In the genomic region with DNA sequence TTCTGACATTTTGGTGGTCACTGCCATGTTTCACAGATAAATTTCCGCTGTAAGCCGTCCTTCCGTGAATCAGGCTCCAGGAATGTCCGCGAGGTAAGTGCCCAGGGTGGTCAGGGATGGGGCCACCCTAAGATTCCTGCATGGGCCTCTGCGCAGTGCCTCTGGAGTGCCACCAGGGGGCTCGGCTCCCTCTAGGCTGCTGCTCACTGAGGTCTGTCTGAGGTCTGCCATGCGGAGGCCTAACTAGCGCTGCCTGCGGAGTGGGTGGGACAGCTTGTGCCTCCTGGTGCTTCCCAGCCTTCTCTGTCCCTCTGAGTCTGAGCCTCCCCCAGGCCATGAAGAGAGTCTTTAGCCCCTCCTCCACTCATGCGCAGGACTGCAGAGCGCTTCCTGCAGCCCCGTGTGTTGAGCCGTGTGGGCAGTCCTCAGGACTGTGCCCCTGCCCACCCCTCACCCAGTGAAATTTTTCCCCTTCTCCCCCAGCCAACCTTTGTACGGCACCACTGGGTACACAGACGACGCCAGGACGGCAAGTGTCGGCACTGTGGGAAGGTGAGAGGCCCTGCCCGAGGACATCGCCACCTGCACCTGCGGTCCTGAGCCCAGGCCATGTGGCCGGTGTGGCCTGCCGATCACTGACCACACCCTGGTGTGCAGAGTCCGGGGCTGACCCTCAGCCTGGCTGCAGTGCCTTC, we compare ENCODE assay signal across 8 cellular contexts. TPM values are rescaled to one million over a fixed set of nuclear protein-coding genes. Genes with fewer than 3 reads are reported as not detected.
DNase-seq lines count a peak whose midpoint lies in the region; ATAC-seq and TF ChIP-seq lines count a peak whose summit lies in the region.

No MANE protein-coding gene starts in this region.

- no peaks in the 10 kb centered on the region for H3K9me3 Mint-ChIP-seq in activated naive CD4-positive, alpha-beta T cell treated with anti-CD3 and anti-CD28 coated beads for 36 hours
- peaks cover 18% of the 10 kb centered on the region for H3K9me3 Mint-ChIP-seq in glutamatergic neuron (ENCODE audit: unreplicated experiment)

- no peak overlapping the region for H3K27ac Mint-ChIP-seq in activated naive CD4-positive, alpha-beta T cell treated with anti-CD3 and anti-CD28 coated beads for 36 hours
- H3K27ac Mint-ChIP-seq in glutamatergic neuron (ENCODE audit: unreplicated experiment), result peak overlapping the region; percentile 52

- CTCF ChIA-PET in activated naive CD4-positive, alpha-beta T cell treated with anti-CD3 and anti-CD28 coated beads for 36 hours (lab: Charles Lee), result interaction anchor here (0.7 to 15.3 kb wide), 7 partner anchors 9 to 147 kb away, joined by 3 to 368 read pairs (median 4); partner anchors contain the start of gene DGKZ

- no peak overlapping the region for H3K27ac ChIP-seq in gastrocnemius medialis

- no peak for TF ChIP-seq POLR2A in gastrocnemius medialis (IDR thresholded peaks at IDR 0.05)

- in situ Hi-C loops in gastrocnemius medialis (cut with MboI; ENCODE audit: low sequenced_read_pairs in 4 of 4), result no loop called here

- intact Hi-C loops in activated naive CD4-positive, alpha-beta T cell treated with anti-CD3 and anti-CD28 coated beads for 36 hours (cut with micrococcal nuclease), result no loop called here
- intact Hi-C loops in gastrocnemius medialis (cut with DNase I; ENCODE audit: low total_unique reads), result loop anchor here (10.0 kb wide), 2 partner anchors 815 to 1055 kb away; partner anchors contain the start of genes PACSIN3 and PSMC3

- ATAC-seq in HG03280 (IDR thresholded peaks at IDR 0.05; ENCODE audit: unreplicated experiment), result peak; percentile 48
- ATAC-seq in gastrocnemius medialis, result no peak

- peaks cover 27 to 32% of the 10 kb centered on the region in 2 donors for H3K4me1 ChIP-seq in gastrocnemius medialis

- peaks cover 14% of the 10 kb centered on the region for H3K4me1 Mint-ChIP-seq in activated naive CD4-positive, alpha-beta T cell treated with anti-CD3 and anti-CD28 coated beads for 36 hours (ENCODE audit: low read depth)
- H3K4me1 Mint-ChIP-seq in glutamatergic neuron (ENCODE audit: low read depth, unreplicated experiment), result peaks cover 29% of the 10 kb centered on the region

- peak; percentile 45 for DNase-seq in SIG-M5 treated with dmso at 0.1 percent for 504 hours (lab: John Stamatoyannopoulos, UW; ENCODE audit: unreplicated experiment)
- DNase-seq in SIG-M5 (lab: John Stamatoyannopoulos, UW), result no peak
- DNase-seq in OCI-M2 (lab: John Stamatoyannopoulos, UW; ENCODE audit: unreplicated experiment), result peak; percentile 19
- DNase-seq in activated naive CD4-positive, alpha-beta T cell treated with anti-CD3 and anti-CD28 coated beads for 36 hours, result peak; percentile 66
- peak; percentile 88 for DNase-seq in glutamatergic neuron
- DNase-seq in gastrocnemius medialis, result no peak
- no peak for DNase-seq in globus pallidus (ENCODE audit: low spot score)

- TF ChIP-seq CTCF in glutamatergic neuron (IDR thresholded peaks at IDR 0.05; ENCODE audit: partially characterized antibody, unreplicated experiment) (peak; percentile 96), gastrocnemius medialis (IDR thresholded peaks at IDR 0.05 in 4 of 5, conservative IDR thresholded peaks at IDR 0.05 in 1 of 5) (peak; percentile 58 to 73 (median 73))

- H3K9me3 ChIP-seq in gastrocnemius medialis, result no peaks in the 10 kb centered on the region

- peaks cover 0 to 68% of the 10 kb centered on the region in 2 donors for H3K36me3 ChIP-seq in gastrocnemius medialis

- H3K4me3 Mint-ChIP-seq in activated naive CD4-positive, alpha-beta T cell treated with anti-CD3 and anti-CD28 coated beads for 36 hours, result no peak overlapping the region
- H3K4me3 Mint-ChIP-seq in glutamatergic neuron (ENCODE audit: unreplicated experiment), result peak overlapping the region; percentile 20

- H3K36me3 Mint-ChIP-seq in activated naive CD4-positive, alpha-beta T cell treated with anti-CD3 and anti-CD28 coated beads for 36 hours (ENCODE audit: low read depth), result peaks cover 15% of the 10 kb centered on the region
- H3K36me3 Mint-ChIP-seq in glutamatergic neuron (ENCODE audit: unreplicated experiment), result no peaks in the 10 kb centered on the region

- no peak overlapping the region for H3K4me3 ChIP-seq in gastrocnemius medialis

- no peaks in the 10 kb centered on the region for H3K27me3 Mint-ChIP-seq in activated naive CD4-positive, alpha-beta T cell treated with anti-CD3 and anti-CD28 coated beads for 36 hours (ENCODE audit: low read depth)
- peaks cover 22% of the 10 kb centered on the region for H3K27me3 Mint-ChIP-seq in glutamatergic neuron (ENCODE audit: unreplicated experiment)

- no peaks in the 10 kb centered on the region for H3K27me3 ChIP-seq in gastrocnemius medialis

RNA-seq across cellular contexts. Expression of gene MDK, which starts 11.9 kb away (rescaled TPM):
- total RNA-seq in activated naive CD4-positive, alpha-beta T cell treated with anti-CD3 and anti-CD28 coated beads for 36 hours, result 1 to 10 TPM; 2.9 to 4.6 TPM
- total RNA-seq in glutamatergic neuron (ENCODE audit: unreplicated experiment) (846 TPM), gastrocnemius medialis (1 to 10 TPM in 2 of 4 donors, not detected in 2; 1.6 to 1.9 TPM)

RNA-seq across cellular contexts. Expression of gene CHRM4, which starts 22.0 kb away (rescaled TPM):
- not detected for total RNA-seq in activated naive CD4-positive, alpha-beta T cell treated with anti-CD3 and anti-CD28 coated beads for 36 hours
- 8.5 TPM for total RNA-seq in glutamatergic neuron (ENCODE audit: unreplicated experiment)
- not detected for total RNA-seq in gastrocnemius medialis

RNA-seq across cellular contexts. Expression of gene DGKZ, which starts 22.3 kb away (rescaled TPM):
- total RNA-seq in activated naive CD4-positive, alpha-beta T cell treated with anti-CD3 and anti-CD28 coated beads for 36 hours, result 10 to 100 TPM; 82.9 to 89.2 TPM
- total RNA-seq in glutamatergic neuron (ENCODE audit: unreplicated experiment) (60.9 TPM), gastrocnemius medialis (100 to 1,000 TPM; 127 to 155 (median 131) TPM)

Comparison
In these comparisons a context has a peak if more than half of its experiments do, and no peak if none do; other contexts are left out.
1. DNase-seq: peak in SIG-M5 treated with dmso at 0.1 percent for 504 hours (single experiment), OCI-M2 (single experiment), activated naive CD4-positive, alpha-beta T cell treated with anti-CD3 and anti-CD28 coated beads for 36 hours (single experiment) and glutamatergic neuron (single experiment); none in SIG-M5 (single experiment), gastrocnemius medialis (0 of 2) and globus pallidus (single experiment).
2. RNA of gene MDK, which starts 11.9 kb away (total RNA-seq): 846 TPM in glutamatergic neuron (single experiment); 2.9 to 4.6 TPM in activated naive CD4-positive, alpha-beta T cell treated with anti-CD3 and anti-CD28 coated beads for 36 hours and 1.6 to 1.9 TPM in gastrocnemius medialis; every median in the first group is over 100 times any median in the second.